Comparison of ENCODE assay signal across 13 cellular contexts in genomic region chr16:49810769-49811315, GRCh38. TPM values are rescaled to one million over a fixed set of nuclear protein-coding genes. Genes with fewer than 3 reads are reported as not detected.
"Had no signal": no experiment of that assay in that cellular context is flagged by ENCODE, and none has a peak within 500 bp of the region (broad histone marks: within the 10 kb centered on the region; RNA-seq: fewer than 3 reads in every experiment).

No MANE protein-coding gene starts in this region.

- H3K9me3 Mint-ChIP-seq: activated CD4-positive, alpha-beta memory T cell treated with anti-CD3 and anti-CD28 coated beads for 36 hours; activated naive CD4-positive, alpha-beta T cell treated with anti-CD3 and anti-CD28 coated beads, Interleukin-2, amount 50 U/mL, for 72 hours; activated T-cell treated with anti-CD3 and anti-CD28 coated beads, Interleukin-2, amount 50 U/mL, for 4 hours; natural killer cell had no signal

- H3K27ac ChIP-seq: pancreas, transverse colon had no signal

- H3K4me1 Mint-ChIP-seq: natural killer cell had no signal

- H3K27ac Mint-ChIP-seq: activated CD4-positive, alpha-beta memory T cell treated with anti-CD3 and anti-CD28 coated beads for 36 hours; activated naive CD4-positive, alpha-beta T cell treated with anti-CD3 and anti-CD28 coated beads, Interleukin-2, amount 50 U/mL, for 72 hours; natural killer cell had no signal

- H3K27me3 Mint-ChIP-seq: activated CD4-positive, alpha-beta memory T cell treated with anti-CD3 and anti-CD28 coated beads for 36 hours had no signal

- H3K36me3 ChIP-seq: pancreas, transverse colon had no signal

- ATAC-seq: activated naive CD4-positive, alpha-beta T cell treated with anti-CD3 and anti-CD28 coated beads, Interleukin-2, amount 50 U/mL, for 72 hours; activated T-cell treated with anti-CD3 and anti-CD28 coated beads, Interleukin-2, amount 50 U/mL, for 4 hours; esophagus mucosa; left colon; mucosa of descending colon; natural killer cell had no signal

- H3K27me3 ChIP-seq: pancreas, transverse colon had no signal

- DNase-seq: activated CD4-positive, alpha-beta memory T cell treated with anti-CD3 and anti-CD28 coated beads for 36 hours; activated effector memory CD4-positive, alpha-beta T cell treated with anti-CD3 and anti-CD28 coated beads, Interleukin-2, amount 50 U/mL, for 16 hours; activated T-cell treated with anti-CD3 and anti-CD28 coated beads, Interleukin-2, amount 50 U/mL, for 4 hours; dermis blood vessel endothelial cell; left colon; mucosa of descending colon; natural killer cell; stimulated activated naive CD4-positive, alpha-beta T cell; transverse colon had no signal

- H3K9me3 ChIP-seq: mucosa of descending colon, pancreas, transverse colon had no signal

- H3K36me3 Mint-ChIP-seq: activated CD4-positive, alpha-beta memory T cell treated with anti-CD3 and anti-CD28 coated beads for 36 hours; activated naive CD4-positive, alpha-beta T cell treated with anti-CD3 and anti-CD28 coated beads, Interleukin-2, amount 50 U/mL, for 72 hours; natural killer cell had no signal

- H3K4me3 ChIP-seq: lung, mucosa of descending colon, pancreas, transverse colon had no signal

- H3K4me3 Mint-ChIP-seq: activated CD4-positive, alpha-beta memory T cell treated with anti-CD3 and anti-CD28 coated beads for 36 hours; activated T-cell treated with anti-CD3 and anti-CD28 coated beads, Interleukin-2, amount 50 U/mL, for 4 hours; natural killer cell had no signal

RNA-seq across cellular contexts. Expression of gene ZNF423, which starts 45.1 kb away (rescaled TPM):
- total RNA-seq: activated CD4-positive, alpha-beta memory T cell treated with anti-CD3 and anti-CD28 coated beads for 36 hours; natural killer cell had no signal
